ENCODE assay signal across 8 cellular contexts in the genomic region with DNA sequence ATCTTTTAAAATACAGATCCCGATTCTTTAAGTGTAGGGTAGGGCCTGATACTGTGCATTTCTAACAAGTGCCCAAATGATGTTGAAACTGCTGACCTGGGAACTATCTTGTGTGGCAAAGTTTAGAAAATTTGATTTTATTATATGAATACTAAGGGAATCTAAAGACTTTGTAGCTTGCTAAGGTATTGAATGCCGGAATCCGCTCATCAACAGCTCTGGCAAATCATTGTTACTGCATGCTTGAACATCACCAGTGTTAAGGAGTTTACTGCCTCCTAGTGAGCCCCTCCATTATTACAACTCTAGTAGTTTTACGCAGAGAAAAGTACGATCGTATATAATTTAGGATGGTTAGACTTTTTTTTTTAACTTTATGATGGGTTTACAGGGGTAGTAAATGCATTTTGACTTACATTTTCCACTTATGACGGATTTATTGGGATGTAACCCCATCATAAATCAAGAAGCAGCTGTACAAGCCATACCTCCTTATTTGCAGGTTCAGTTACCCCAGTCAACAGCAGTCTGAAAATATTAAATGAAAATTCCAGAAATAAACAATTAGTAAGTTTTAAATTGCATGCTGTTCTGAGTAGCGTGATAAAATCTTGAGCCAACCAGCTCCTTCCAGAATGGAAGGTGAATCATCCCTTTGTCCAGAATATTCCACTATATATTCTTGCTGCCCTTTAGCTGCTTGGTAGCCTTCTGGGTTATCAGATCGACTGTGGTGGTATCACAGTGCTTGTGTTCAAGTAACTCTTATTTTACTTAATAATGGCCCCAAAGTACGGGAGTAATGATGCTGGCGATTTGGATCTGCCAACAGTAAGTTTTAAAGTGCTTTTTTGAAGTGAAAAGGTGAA. TPM values are rescaled to one million over a fixed set of nuclear protein-coding genes. Genes with fewer than 3 reads are reported as not detected.
DNase-seq lines count a peak whose midpoint lies in the region; ATAC-seq, FAIRE-seq and TF ChIP-seq lines count a peak whose summit lies in the region.

No MANE protein-coding gene starts in this region.

- H3K27me3 ChIP-seq in mononuclear cell (ENCODE audit: insufficient read depth, low read length): no peaks in the 10 kb centered on the region

- H3K4me3 Mint-ChIP-seq in activated CD4-positive, alpha-beta T cell treated with anti-CD3 and anti-CD28 coated beads, Interleukin-2, amount 10 ng/mL, durations not matched to agents 24 days and 14 days: peak overlapping the region; percentile 96
- peak overlapping the region; percentile 99 for H3K4me3 Mint-ChIP-seq in type B pancreatic cell

- H3K36me3 Mint-ChIP-seq in activated CD4-positive, alpha-beta T cell treated with anti-CD3 and anti-CD28 coated beads, Interleukin-2, amount 10 ng/mL, durations not matched to agents 24 days and 14 days (ENCODE audit: low read depth): peaks cover 24% of the 10 kb centered on the region
- peaks cover 21% of the 10 kb centered on the region for H3K36me3 Mint-ChIP-seq in type B pancreatic cell

- TF ChIP-seq CTCF in D721Med (IDR thresholded peaks at IDR 0.05; ENCODE audit: insufficient read depth, missing control alignments) (peak; percentile 75), epithelial cell of proximal tubule (conservative IDR thresholded peaks at IDR 0.05; ENCODE audit: low read depth, low read length) (peak; percentile 77), type B pancreatic cell (conservative IDR thresholded peaks at IDR 0.05) (peak; percentile 75)

- peaks cover 19% of the 10 kb centered on the region for H3K4me1 ChIP-seq in mononuclear cell (ENCODE audit: insufficient read depth, low read length)

- H3K27me3 Mint-ChIP-seq in activated CD4-positive, alpha-beta T cell treated with anti-CD3 and anti-CD28 coated beads, Interleukin-2, amount 10 ng/mL, durations not matched to agents 24 days and 14 days: no peaks in the 10 kb centered on the region
- H3K27me3 Mint-ChIP-seq in type B pancreatic cell: no peaks in the 10 kb centered on the region

- intact Hi-C loops in activated CD4-positive, alpha-beta T cell treated with anti-CD3 and anti-CD28 coated beads, Interleukin-2, amount 10 ng/mL, durations not matched to agents 24 days and 14 days (cut with micrococcal nuclease): loop anchor here (1.0 to 5.0 kb wide), 4 partner anchors 30 to 1053 kb away; partner anchors contain the start of genes ACADM, FPGT, LRRIQ3 and RABGGTB

- H3K4me3 ChIP-seq in epithelial cell of proximal tubule (ENCODE audit: low read depth, low read length) (peak overlapping the region; percentile 88), mononuclear cell (ENCODE audit: low read length) (peak overlapping the region; percentile 91)

- H3K27ac Mint-ChIP-seq in activated CD4-positive, alpha-beta T cell treated with anti-CD3 and anti-CD28 coated beads, Interleukin-2, amount 10 ng/mL, durations not matched to agents 24 days and 14 days: peak overlapping the region; percentile 99
- H3K27ac Mint-ChIP-seq in type B pancreatic cell: peak overlapping the region; percentile 94

- H3K9me3 Mint-ChIP-seq in activated CD4-positive, alpha-beta T cell treated with anti-CD3 and anti-CD28 coated beads, Interleukin-2, amount 10 ng/mL, durations not matched to agents 24 days and 14 days: peaks cover 4% of the 10 kb centered on the region
- H3K9me3 Mint-ChIP-seq in type B pancreatic cell: no peaks in the 10 kb centered on the region

- FAIRE-seq in D721Med (lab: Jason Lieb, UNC): peak; percentile 76

- DNase-seq in D721Med (ENCODE audit: insufficient read length, low spot score) (peak; percentile 26), NCI-H345 treated with DMSO at 0.1 percent for 48 hours (lab: John Stamatoyannopoulos, UW; ENCODE audit: unreplicated experiment) (peak; percentile 77), epithelial cell of proximal tubule (ENCODE audit: low read depth) (peak; percentile 54), type B pancreatic cell (ENCODE audit: extremely low spot score, unreplicated experiment) (no peak)
- peak; percentile 87 for DNase-seq in activated CD4-positive, alpha-beta T cell treated with anti-CD3 and anti-CD28 coated beads, Interleukin-2, amount 10 ng/mL, durations not matched to agents 24 days and 14 days

- ATAC-seq in GM19452 (IDR thresholded peaks at IDR 0.05; ENCODE audit: unreplicated experiment) (peak; percentile 52), HG03469 (IDR thresholded peaks at IDR 0.05; ENCODE audit: unreplicated experiment) (peak; percentile 51)

- peaks cover 33% of the 10 kb centered on the region for H3K4me1 Mint-ChIP-seq in activated CD4-positive, alpha-beta T cell treated with anti-CD3 and anti-CD28 coated beads, Interleukin-2, amount 10 ng/mL, durations not matched to agents 24 days and 14 days
- H3K4me1 Mint-ChIP-seq in type B pancreatic cell (ENCODE audit: unreplicated experiment): peaks cover 18% of the 10 kb centered on the region

- no peaks in the 10 kb centered on the region for H3K9me3 ChIP-seq in mononuclear cell (ENCODE audit: low read depth, low read length)

RNA-seq across cellular contexts. Expression of gene TYW3, which starts 0.9 kb away (rescaled TPM):
- 39.8 and 40.0 TPM in 2 replicates for total RNA-seq in activated CD4-positive, alpha-beta T cell treated with anti-CD3 and anti-CD28 coated beads, Interleukin-2, amount 10 ng/mL, durations not matched to agents 24 days and 14 days
- total RNA-seq in epithelial cell of proximal tubule (11.4 and 12.9 TPM in 2 replicates), mononuclear cell (8.9 TPM), type B pancreatic cell (ENCODE audit: low replicate concordance) (11.0 and 12.7 TPM in 2 replicates)

RNA-seq across cellular contexts. Expression of gene CRYZ, which starts 1.0 kb away (rescaled TPM):
- 18.6 and 20.0 TPM in 2 replicates for total RNA-seq in activated CD4-positive, alpha-beta T cell treated with anti-CD3 and anti-CD28 coated beads, Interleukin-2, amount 10 ng/mL, durations not matched to agents 24 days and 14 days
- total RNA-seq in epithelial cell of proximal tubule (107 and 192 TPM in 2 replicates), mononuclear cell (2.7 TPM), type B pancreatic cell (ENCODE audit: low replicate concordance) (17.3 and 25.8 TPM in 2 replicates)
